Comparison of ENCODE assay signal across 8 cellular contexts in genomic region chr14:69152944-69153847, GRCh38. TPM values are rescaled to one million over a fixed set of nuclear protein-coding genes. Genes with fewer than 3 reads are reported as not detected.
DNase-seq lines count a peak whose midpoint lies in the region; ATAC-seq lines count a peak whose summit lies in the region.

TSS of gene DCAF5 (minus strand) at chr14:69153119. CDS start at chr14:69152978, 141 bp downstream.

- H2AFZ ChIP-seq in mesenchymal stem cell (ENCODE audit: low read depth, low read length): peak within 1 kb of the TSS; percentile 0

- H2AK5ac ChIP-seq in mesenchymal stem cell (ENCODE audit: low read length, severe bottlenecking): peak within 1 kb of the TSS; percentile 93

- peak within 1 kb of the TSS; percentile 92 to 98 for H3K4ac ChIP-seq in mesenchymal stem cell (ENCODE audit: low read depth in 1 of 2, low read length in 2 of 2)

- peak within 1 kb of the TSS; percentile 86 for H2BK120ac ChIP-seq in mesenchymal stem cell (ENCODE audit: low read depth, low read length)

- WGBS in mesenchymal stem cell: under 1% methylated on average over 51 of the region's 97 CpGs

- peaks cover 5% of the 10 kb centered on the region for H3K4me1 ChIP-seq in mesenchymal stem cell (ENCODE audit: control insufficient read depth, insufficient read depth, low read depth, low read length)

- peak within 1 kb of the TSS; percentile 63 for H3K4me2 ChIP-seq in mesenchymal stem cell (ENCODE audit: low read length, poor library complexity, severe bottlenecking)

- H3K27ac Mint-ChIP-seq in effector memory CD8-positive, alpha-beta T cell: peak within 1 kb of the TSS; percentile 93 to 96

- H2BK12ac ChIP-seq in mesenchymal stem cell (ENCODE audit: low read length in 2 of 2): peak within 1 kb of the TSS; percentile 66 to 83

- peak within 1 kb of the TSS; percentile 91 to 97 for H3K18ac ChIP-seq in mesenchymal stem cell (ENCODE audit: low read depth in 1 of 2, low read length in 2 of 2)

- H3K23ac ChIP-seq in mesenchymal stem cell (ENCODE audit: low read length in 2 of 2): peak within 1 kb of the TSS in 1 of 2 experiments; percentile 87

- H4K91ac ChIP-seq in mesenchymal stem cell (ENCODE audit: low read length): peak within 1 kb of the TSS; percentile 89

- H3K36me3 ChIP-seq in mesenchymal stem cell (ENCODE audit: control insufficient read depth in 1 of 2, insufficient read depth in 2 of 2, low read depth in 1 of 2, low read length in 2 of 2): peaks cover 0 to 7% of the 10 kb centered on the region in 2 experiments

- H2BK15ac ChIP-seq in mesenchymal stem cell (ENCODE audit: low read depth, poor library complexity, severe bottlenecking): peak within 1 kb of the TSS; percentile 94

- DNase-seq in COLO668 (lab: John Stamatoyannopoulos, UW; ENCODE audit: unreplicated experiment): peak; percentile 98
- DNase-seq in HUDEP-2 (lab: John Stamatoyannopoulos, UW; ENCODE audit: unreplicated experiment in 76 of 76): peak in 74 of 76 experiments; percentile 36 to 93 (median 85)
- DNase-seq in NOMO-1 treated with dmso at 0.1 percent for 144 hours (lab: John Stamatoyannopoulos, UW; ENCODE audit: unreplicated experiment): peak; percentile 94
- peak; percentile 51 to 75 (median 73) for DNase-seq in activated CD8-positive, alpha-beta memory T cell treated with anti-CD3 and anti-CD28 coated beads for 48 hours (ENCODE audit: low read depth in 2 of 3, low spot score in 2 of 3)
- DNase-seq in effector memory CD8-positive, alpha-beta T cell: peak; percentile 88 to 90 (median 89)
- DNase-seq in mesenchymal stem cell: peak; percentile 96
- DNase-seq in stimulated activated CD8-positive, alpha-beta memory T cell treated with anti-CD3 and anti-CD28 coated beads, Interleukin-12 subunit alpha, Interleukin-12 subunit beta, amount 100 ng/mL, for 24 hours (ENCODE audit: extremely low read depth): peak; percentile 85

- peak; percentile 80 for ATAC-seq in GM21360 (IDR thresholded peaks at IDR 0.05; ENCODE audit: unreplicated experiment)
- peak; percentile 93 for ATAC-seq in effector memory CD8-positive, alpha-beta T cell (replicated peaks)

- peak within 1 kb of the TSS; percentile 96 for H4K8ac ChIP-seq in mesenchymal stem cell (ENCODE audit: low read length)

- peaks cover 23 to 35% of the 10 kb centered on the region in 2 donors for H3K4me1 Mint-ChIP-seq in effector memory CD8-positive, alpha-beta T cell (ENCODE audit: low read depth in 2 of 2)

- H3K9me3 ChIP-seq in mesenchymal stem cell (ENCODE audit: control insufficient read depth, low read length): no peaks in the 10 kb centered on the region

- peak within 1 kb of the TSS; percentile 97 for H3K27ac ChIP-seq in mesenchymal stem cell (ENCODE audit: low read length, poor library complexity, severe bottlenecking)

- H3K9me3 Mint-ChIP-seq in effector memory CD8-positive, alpha-beta T cell: no peaks in the 10 kb centered on the region

- H3K4me3 ChIP-seq in mesenchymal stem cell (ENCODE audit: insufficient read depth in 1 of 2, low read depth in 1 of 2, low read length in 2 of 2): peak within 1 kb of the TSS; percentile 86 to 93

- peaks cover 1% of the 10 kb centered on the region for H3K79me1 ChIP-seq in mesenchymal stem cell (replicated peaks; ENCODE audit: low read length, poor library complexity, severe bottlenecking)

- peak within 1 kb of the TSS; percentile 96 for H3K9ac ChIP-seq in mesenchymal stem cell (ENCODE audit: low read length)

- H3K27me3 Mint-ChIP-seq in effector memory CD8-positive, alpha-beta T cell: no peaks in the 10 kb centered on the region

- H3K4me3 Mint-ChIP-seq in effector memory CD8-positive, alpha-beta T cell: peak within 1 kb of the TSS; percentile 96

- H2BK5ac ChIP-seq in mesenchymal stem cell (ENCODE audit: low read depth, low read length, poor library complexity, severe bottlenecking): peak within 1 kb of the TSS; percentile 92

- peak within 1 kb of the TSS; percentile 81 to 92 for H3K14ac ChIP-seq in mesenchymal stem cell (ENCODE audit: low read length in 2 of 2)

- peaks cover 24% of the 10 kb centered on the region for H3K36me3 Mint-ChIP-seq in effector memory CD8-positive, alpha-beta T cell (ENCODE audit: insufficient read depth)

- no peaks in the 10 kb centered on the region for H3K27me3 ChIP-seq in mesenchymal stem cell (ENCODE audit: control insufficient read depth in 1 of 2, insufficient read depth in 1 of 2, low read length in 2 of 2)

RNA-seq across cellular contexts. Expression of gene DCAF5, which starts in this region (rescaled TPM):
- 42.5 TPM for polyA plus RNA-seq in mesenchymal stem cell (2013, experiment 1 of 2)
- 39.8 TPM for polyA plus RNA-seq in mesenchymal stem cell (2013, experiment 2 of 2)

Comparison
In these comparisons a context has a peak if more than half of its experiments do, and no peak if none do; other contexts are left out.
1. Peak in every context shown above with its lines: DNase-seq, ATAC-seq, H3K4me3 ChIP-seq and H3K27ac ChIP-seq.